In genomic region chr5:75726224-75726623, GRCh38 we compare ENCODE assay signal across 4 cellular contexts. TPM values are rescaled to one million over a fixed set of nuclear protein-coding genes. Genes with fewer than 3 reads are reported as not detected.
DNase-seq lines count a peak whose midpoint lies in the region; ATAC-seq, FAIRE-seq and TF ChIP-seq lines count a peak whose summit lies in the region.
"Not testable (repeated sequence)": the region's sequence is repeated elsewhere in the genome, so short reads cannot be mapped to it uniquely, and the experiment has no call there.

No MANE protein-coding gene starts in this region.

- H3K79me2 ChIP-seq in K562 (ENCODE audit: control insufficient read depth, insufficient read depth, low read length), result not testable (repeated sequence)

- TF ChIP-seq RAD21 in K562 (CRISPR knock-in tag; conservative IDR thresholded peaks at IDR 0.05 in 1 of 2, IDR thresholded peaks at IDR 0.05 in 1 of 2), result not testable (repeated sequence)

- not testable (repeated sequence) for BruUV-seq in K562 (replicated peaks; lab: Mats Ljungman, UMichigan)

- CTCF ChIA-PET in HEK293 (lab: Yijun Ruan, JAX), result interaction anchor here (0.6 kb wide), 1 partner anchor 676 kb away, joined by 3 read pairs; no protein-coding TSS in a partner anchor
- CTCF ChIA-PET in K562 (lab: Yijun Ruan, JAX; ENCODE audit: low intra/inter-chr PET ratio), result not testable (repeated sequence)

- H3K9me3 ChIP-seq in HEK293 (ENCODE audit: control insufficient read depth, insufficient read depth, low read depth, low read length); K562 (replicated peaks; ENCODE audit: control insufficient read depth, insufficient read depth, low read depth, low read length): not testable (repeated sequence)

- peak; percentile 15 for DNase-seq in NCI-H748 (lab: John Stamatoyannopoulos, UW; ENCODE audit: unreplicated experiment)
- DNase-seq in K562 (ENCODE audit: extremely low read depth in 1 of 4, low spot score in 3 of 4), result not testable (repeated sequence)

- POLR2A ChIA-PET in HEK293 (lab: Yijun Ruan, JAX); K562 (lab: Yijun Ruan, JAX): not testable (repeated sequence)

- H2AFZ ChIP-seq in K562 (ENCODE audit: low read depth, low read length), result not testable (repeated sequence)

- not testable (repeated sequence) for H3K4me3 ChIP-seq in HEK293 (ENCODE audit: low read depth, low read length); K562

- not testable (repeated sequence) for H3K4me1 ChIP-seq in HEK293 (ENCODE audit: control insufficient read depth, insufficient read depth, low read length); K562 (replicated peaks in 1 of 2; ENCODE audit: control insufficient read depth in 2 of 2, insufficient read depth in 2 of 2, low read length in 2 of 2)

- FAIRE-seq in K562 (lab: Jason Lieb, UNC), result not testable (repeated sequence)

- not testable (repeated sequence) for H3K36me3 ChIP-seq in HEK293 (ENCODE audit: control insufficient read depth in 2 of 2, insufficient read depth in 1 of 2, low read length in 2 of 2); K562 (ENCODE audit: control insufficient read depth, insufficient read depth, low read length)

- H4K20me1 ChIP-seq in K562 (replicated peaks; ENCODE audit: control insufficient read depth, insufficient read depth, low read length), result not testable (repeated sequence)

- H3K9me1 ChIP-seq in K562 (ENCODE audit: control insufficient read depth, insufficient read depth, low read length), result not testable (repeated sequence)

- not testable (repeated sequence) for TF ChIP-seq EP300 in K562 (IDR thresholded peaks at IDR 0.05; ENCODE audit: low read length)

- in situ Hi-C loops in K562 (cut with MboI), result not testable (repeated sequence)

- intact Hi-C loops in K562 (cut with micrococcal nuclease), result not testable (repeated sequence)

- not testable (repeated sequence) for TF ChIP-seq CTCF in HEK293 (tag by site-specific recombination; IDR thresholded peaks at IDR 0.05); K562 (IDR thresholded peaks at IDR 0.05 in 2 of 3, conservative IDR thresholded peaks at IDR 0.05 in 1 of 3; ENCODE audit: insufficient read depth in 2 of 3, low read depth in 1 of 3, low read length in 3 of 3)

- not testable (repeated sequence) for H3K27ac ChIP-seq in HEK293 (ENCODE audit: extremely low read depth, low read depth, low read length); K562 (ENCODE audit: extremely low read depth, low read depth, low read length)

- not testable (repeated sequence) for ATAC-seq in SK-N-SH treated with all-trans-retinoic acid at 6 μM for 48 hours, K562

- not testable (repeated sequence) for H3K4me2 ChIP-seq in K562 (ENCODE audit: insufficient read depth, low read length)

- TF ChIP-seq POLR2A in K562 (conservative IDR thresholded peaks at IDR 0.05), result not testable (repeated sequence)

- not testable (repeated sequence) for H3K9ac ChIP-seq in K562 (ENCODE audit: insufficient read depth in 1 of 2, low read depth in 2 of 2, low read length in 2 of 2)

- not testable (repeated sequence) for H3K27me3 ChIP-seq in K562 (ENCODE audit: control insufficient read depth in 2 of 2, insufficient read depth in 2 of 2, low read length in 2 of 2)

TF ChIP-seq in HEK293, 187 proteins besides CTCF, POLR2A, EP300 and RAD21:
- peak; percentile 64 for TF ChIP-seq ZNF146 (tag by site-specific recombination; IDR thresholded peaks at IDR 0.05)
TF ChIP-seq in HEK293: peak in this region for 1; not testable (repeated sequence) for 186.

TF ChIP-seq in SK-N-SH treated with all-trans-retinoic acid at 6 μM for 48 hours, 23 proteins besides CTCF, POLR2A, EP300 and RAD21:
- peak; percentile 86 for TF ChIP-seq ZNF8 (CRISPR knock-in tag; IDR thresholded peaks at IDR 0.05)
- TF ChIP-seq ZNF70 (CRISPR knock-in tag; IDR thresholded peaks at IDR 0.05), result peak; percentile 86

TF ChIP-seq in K562, 482 proteins besides CTCF, POLR2A, EP300 and RAD21:
- peak; percentile 68 for TF ChIP-seq ZNF146 (CRISPR knock-in tag; IDR thresholded peaks at IDR 0.05; ENCODE audit: unreplicated experiment)

RNA-seq across cellular contexts. Expression of gene POC5, which starts 9.0 kb away (rescaled TPM):
- 32.9 and 66.5 TPM in 2 replicates for total RNA-seq in K562 (2011; cell fraction: chromatin; rRNA removed; ENCODE audit: low replicate concordance)
- total RNA-seq in K562 (2011; cell fraction: nucleolus; rRNA removed), result 14.8 and 24.2 TPM in 2 replicates
- total RNA-seq in K562 (2011; cell fraction: nucleoplasm; rRNA removed), result 32.3 and 34.4 TPM in 2 replicates
- total RNA-seq in K562 (2014; rRNA removed) (14.5 and 19.1 TPM in 2 replicates), K562 (2014; rRNA removed; fragmentation: Illumina TruSeq; extraction: Trizol) (27.0 and 28.8 TPM in 2 replicates), K562 (2015; rRNA removed; fragmentation: Illumina TruSeq; extraction: Trizol) (19.3 and 24.6 TPM in 2 replicates), K562 (2021) (15.4 and 17.4 TPM in 2 replicates)
- polyA plus RNA-seq in K562 (2011; rRNA removed) (26.5 and 38.2 TPM in 2 replicates), K562 (2014; fragmentation: Illumina TruSeq; extraction: Trizol) (31.4 and 34.4 TPM in 2 replicates), K562 (2014; fragmentation: Nextera tagmentation; extraction: Ambion mirVana) (10 to 100 TPM; 29.1 to 36.1 TPM), K562 (2014; rRNA removed) (19.9 and 27.0 TPM in 2 replicates)
- 10.9 and 21.8 TPM in 2 replicates for polyA plus RNA-seq in K562 (2011; cell fraction: cytosol; rRNA removed)
- 19.6 and 19.8 TPM in 2 replicates for polyA plus RNA-seq in K562 (2011; cell fraction: nucleus; rRNA removed)
- 17.3 and 17.9 TPM in 2 replicates for polyA plus RNA-seq in K562 (2012)
- polyA minus RNA-seq in K562 (2011; rRNA and poly(A)+ RNA removed), result 25.6 and 29.4 TPM in 2 replicates
- 13.5 and 31.0 TPM in 2 replicates for polyA minus RNA-seq in K562 (2011; cell fraction: cytosol; rRNA and poly(A)+ RNA removed)
- polyA minus RNA-seq in K562 (2011; cell fraction: nucleus; rRNA and poly(A)+ RNA removed), result 25.7 TPM in 2 replicates
